Comparison of ENCODE assay signal across 16 cellular contexts in the genomic region with DNA sequence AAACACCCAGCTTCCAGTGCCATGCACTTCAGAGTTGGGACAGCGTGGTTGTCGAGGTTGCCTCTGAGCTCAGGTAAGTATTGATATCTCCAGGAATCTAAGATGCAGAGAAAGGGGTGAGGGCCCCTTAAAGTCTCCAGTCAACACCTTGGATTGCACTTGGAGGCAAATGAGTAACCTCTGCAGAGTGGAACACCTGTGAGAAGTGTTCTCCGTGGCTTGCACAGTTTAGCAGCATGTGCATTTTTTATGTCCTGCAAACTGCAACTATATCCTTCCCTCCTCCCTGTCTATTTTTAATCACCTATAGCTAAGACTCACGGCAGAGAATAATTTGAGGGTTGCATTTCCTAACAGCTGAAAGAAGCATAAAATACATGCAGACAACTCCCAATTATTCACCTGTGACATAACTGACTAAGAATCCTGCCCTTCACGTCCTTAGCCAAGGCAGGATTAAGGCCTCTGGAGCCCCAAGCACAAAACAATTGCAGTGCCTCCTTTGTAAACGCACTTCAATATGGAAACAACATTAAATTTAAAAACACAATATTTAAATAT. TPM values are rescaled to one million over a fixed set of nuclear protein-coding genes. Genes with fewer than 3 reads are reported as not detected.
"Had no signal": no experiment of that assay in that cellular context is flagged by ENCODE, and none has a peak within 500 bp of the region (broad histone marks: within the 10 kb centered on the region; RNA-seq: fewer than 3 reads in every experiment).

No MANE protein-coding gene starts in this region.

- H3K4me3 ChIP-seq: coronary artery, right lobe of liver, testis had no signal

- H3K36me3 ChIP-seq: right lobe of liver had no signal

- H3K27ac ChIP-seq: coronary artery, right lobe of liver, testis had no signal

- H3K27me3 ChIP-seq: right lobe of liver, testis had no signal

- DNase-seq: activated CD4-positive, alpha-beta memory T cell treated with anti-CD3 and anti-CD28 coated beads, Interleukin-2, amount 10 ng/mL, durations not matched to agents 7 days and 5 days; activated CD4-positive, alpha-beta T cell treated with anti-CD3 and anti-CD28 coated beads for 1 hour; activated CD8-positive, alpha-beta memory T cell treated with anti-CD3 and anti-CD28 coated beads, Interleukin-2, amount 50 U/mL, for 48 hours; activated naive CD4-positive, alpha-beta T cell treated with Interleukin-2 at 50 U/mL for 16 hours; activated naive CD8-positive, alpha-beta T cell treated with anti-CD3 and anti-CD28 coated beads, Interleukin-2, amount 50 U/mL, for 24 hours; effector memory CD4-positive, alpha-beta T cell; hippocampal formation; kidney glomerular epithelial cell; right lobe of liver; stimulated activated CD4-positive, alpha-beta T cell treated with anti-CD3 and anti-CD28 coated beads, Interleukin-2, amount 100 ng/mL, for 48 hours; stimulated activated naive CD4-positive, alpha-beta T cell treated with Interleukin-2 at 50 U/mL for 16 hours; SW 1271; testis had no signal

- H3K9me3 ChIP-seq: right lobe of liver, testis had no signal

- ATAC-seq: activated naive CD8-positive, alpha-beta T cell treated with anti-CD3 and anti-CD28 coated beads, Interleukin-2, amount 50 U/mL, for 24 hours; right lobe of liver had no signal

- H3K4me1 ChIP-seq: testis had no signal

RNA-seq across cellular contexts. Expression of a gene that starts 1.6 kb away (rescaled TPM):
- total RNA-seq: activated CD4-positive, alpha-beta memory T cell treated with anti-CD3 and anti-CD28 coated beads, Interleukin-2, amount 10 ng/mL, durations not matched to agents 7 days and 5 days; activated T-helper 1 cell treated with anti-CD3 and anti-CD28 coated beads, Interleukin-12 subunit alpha, Interleukin-12 subunit beta, Interleukin-2, Interleukin-4 antibody, amounts not matched to agents 30 ng/mL and 10 ng/mL and 1 ng/mL, durations not matched to agents 14 hours and 24 hours and 36 hours; glomerular endothelial cell had no signal
